In the genomic region with DNA sequence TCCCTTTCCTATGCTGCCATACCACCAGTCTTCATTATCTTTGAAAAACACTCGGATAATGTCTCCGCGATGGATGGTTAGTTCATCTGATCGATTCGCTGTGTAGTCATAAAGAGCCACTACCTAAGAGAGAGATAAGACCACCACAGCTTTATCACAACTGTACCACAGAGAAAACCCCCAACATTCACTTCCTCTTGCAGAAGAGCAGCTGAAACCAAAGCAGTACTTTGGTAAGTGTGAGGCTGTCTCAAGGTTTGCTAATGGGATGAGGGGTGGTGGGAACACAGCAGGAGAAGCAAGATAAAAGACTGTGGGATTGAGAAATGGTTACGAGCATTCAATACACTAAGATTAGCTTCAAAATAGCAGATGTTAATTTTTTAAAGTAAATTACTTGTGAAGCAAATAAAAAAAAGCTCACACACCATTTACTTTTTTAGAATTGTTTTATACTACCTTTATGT, we compare ENCODE assay signal across 1 cellular context.
TF ChIP-seq lines count a peak whose summit lies in the region.

No MANE protein-coding gene starts in this region.

TF ChIP-seq in K562, 482 proteins besides CTCF, POLR2A, EP300 and RAD21 (continued from another document and continues in another):
- TF ChIP-seq HMG20A (CRISPR knock-in tag; conservative IDR thresholded peaks at IDR 0.05), result 0 out of 2 replicates have a peak, but pooled peaks have one; percentile 57
- no peak for TF ChIP-seq HDGF (IDR thresholded peaks at IDR 0.05)
- peak in 1 of 2 experiments; percentile 68; a peak in 3 of 4 replicates for TF ChIP-seq FOXA3 (CRISPR knock-in tag; conservative IDR thresholded peaks at IDR 0.05 in 1 of 2, IDR thresholded peaks at IDR 0.05 in 1 of 2)
- TF ChIP-seq HNRNPK (IDR thresholded peaks at IDR 0.05; ENCODE audit: low read depth, low read length, poor library complexity, severe bottlenecking), result no peak
- peak; percentile 100 for TF ChIP-seq TCF3 (CRISPR knock-in tag; IDR thresholded peaks at IDR 0.05)
- peak; percentile 99 for TF ChIP-seq CCNT2 (IDR thresholded peaks at IDR 0.05; ENCODE audit: borderline replicate concordance, extremely low read depth, insufficient read length, low read depth, low read length)
- no peak for TF ChIP-seq SMAD2 (IDR thresholded peaks at IDR 0.05; ENCODE audit: low read depth, low read length)
- TF ChIP-seq, protein P1, sequence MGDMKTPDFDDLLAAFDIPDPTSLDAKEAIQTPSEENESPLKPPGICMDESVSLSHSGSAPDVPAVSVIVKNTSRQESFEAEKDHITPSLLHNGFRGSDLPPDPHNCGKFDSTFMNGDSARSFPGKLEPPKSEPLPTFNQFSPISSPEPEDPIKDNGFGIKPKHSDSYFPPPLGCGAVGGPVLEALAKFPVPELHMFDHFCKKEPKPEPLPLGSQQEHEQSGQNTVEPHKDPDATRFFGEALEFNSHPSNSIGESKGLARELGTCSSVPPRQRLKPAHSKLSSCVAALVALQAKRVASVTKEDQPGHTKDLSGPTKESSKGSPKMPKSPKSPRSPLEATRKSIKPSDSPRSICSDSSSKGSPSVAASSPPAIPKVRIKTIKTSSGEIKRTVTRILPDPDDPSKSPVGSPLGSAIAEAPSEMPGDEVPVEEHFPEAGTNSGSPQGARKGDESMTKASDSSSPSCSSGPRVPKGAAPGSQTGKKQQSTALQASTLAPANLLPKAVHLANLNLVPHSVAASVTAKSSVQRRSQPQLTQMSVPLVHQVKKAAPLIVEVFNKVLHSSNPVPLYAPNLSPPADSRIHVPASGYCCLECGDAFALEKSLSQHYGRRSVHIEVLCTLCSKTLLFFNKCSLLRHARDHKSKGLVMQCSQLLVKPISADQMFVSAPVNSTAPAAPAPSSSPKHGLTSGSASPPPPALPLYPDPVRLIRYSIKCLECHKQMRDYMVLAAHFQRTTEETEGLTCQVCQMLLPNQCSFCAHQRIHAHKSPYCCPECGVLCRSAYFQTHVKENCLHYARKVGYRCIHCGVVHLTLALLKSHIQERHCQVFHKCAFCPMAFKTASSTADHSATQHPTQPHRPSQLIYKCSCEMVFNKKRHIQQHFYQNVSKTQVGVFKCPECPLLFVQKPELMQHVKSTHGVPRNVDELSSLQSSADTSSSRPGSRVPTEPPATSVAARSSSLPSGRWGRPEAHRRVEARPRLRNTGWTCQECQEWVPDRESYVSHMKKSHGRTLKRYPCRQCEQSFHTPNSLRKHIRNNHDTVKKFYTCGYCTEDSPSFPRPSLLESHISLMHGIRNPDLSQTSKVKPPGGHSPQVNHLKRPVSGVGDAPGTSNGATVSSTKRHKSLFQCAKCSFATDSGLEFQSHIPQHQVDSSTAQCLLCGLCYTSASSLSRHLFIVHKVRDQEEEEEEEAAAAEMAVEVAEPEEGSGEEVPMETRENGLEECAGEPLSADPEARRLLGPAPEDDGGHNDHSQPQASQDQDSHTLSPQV (IDR thresholded peaks at IDR 0.05), result peak; percentile 74
- TF ChIP-seq TSC22D4 (tag; IDR thresholded peaks at IDR 0.05), result no peak
- TF ChIP-seq, protein P2, sequence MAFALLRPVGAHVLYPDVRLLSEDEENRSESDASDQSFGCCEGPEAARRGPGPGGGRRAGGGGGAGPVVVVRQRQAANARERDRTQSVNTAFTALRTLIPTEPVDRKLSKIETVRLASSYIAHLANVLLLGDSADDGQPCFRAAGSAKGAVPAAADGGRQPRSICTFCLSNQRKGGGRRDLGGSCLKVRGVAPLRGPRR (CRISPR knock-in tag; IDR thresholded peaks at IDR 0.05), result no peak
- peak; percentile 97 to 99; a peak in 3 of 4 replicates for TF ChIP-seq TBL1XR1 (IDR thresholded peaks at IDR 0.05; ENCODE audit: low read length in 2 of 2)
- TF ChIP-seq ATF4 (CRISPR knock-in tag; IDR thresholded peaks at IDR 0.05), result peak; percentile 86
- TF ChIP-seq HDAC2 (IDR thresholded peaks at IDR 0.05), result peak; percentile 100
- peak; percentile 24; the same call in 1 of the 2 replicates for TF ChIP-seq ZNF324 (CRISPR knock-in tag; IDR thresholded peaks at IDR 0.05)
- TF ChIP-seq MAX (CRISPR knock-in tag; IDR thresholded peaks at IDR 0.05), result no peak
- TF ChIP-seq PHF20 (IDR thresholded peaks at IDR 0.05; ENCODE audit: partially characterized antibody), result no peak
- TF ChIP-seq MED1 (CRISPR knock-in tag; IDR thresholded peaks at IDR 0.05; ENCODE audit: borderline replicate concordance), result no peak
- TF ChIP-seq ZNF23 (CRISPR knock-in tag; IDR thresholded peaks at IDR 0.05), result peak; percentile 43
- TF ChIP-seq ARID1B (IDR thresholded peaks at IDR 0.05), result peak; percentile 100
- no peak for TF ChIP-seq HCFC1 (IDR thresholded peaks at IDR 0.05; ENCODE audit: low read depth, low read length)
- no peak; the same call in 1 of the 2 replicates for TF ChIP-seq ARID2 (IDR thresholded peaks at IDR 0.05)
- peak; percentile 84 for TF ChIP-seq ZNF134 (CRISPR knock-in tag; conservative IDR thresholded peaks at IDR 0.05)
- peak; percentile 100 for TF ChIP-seq CBFA2T2 (conservative IDR thresholded peaks at IDR 0.05)
- TF ChIP-seq, protein P3, sequence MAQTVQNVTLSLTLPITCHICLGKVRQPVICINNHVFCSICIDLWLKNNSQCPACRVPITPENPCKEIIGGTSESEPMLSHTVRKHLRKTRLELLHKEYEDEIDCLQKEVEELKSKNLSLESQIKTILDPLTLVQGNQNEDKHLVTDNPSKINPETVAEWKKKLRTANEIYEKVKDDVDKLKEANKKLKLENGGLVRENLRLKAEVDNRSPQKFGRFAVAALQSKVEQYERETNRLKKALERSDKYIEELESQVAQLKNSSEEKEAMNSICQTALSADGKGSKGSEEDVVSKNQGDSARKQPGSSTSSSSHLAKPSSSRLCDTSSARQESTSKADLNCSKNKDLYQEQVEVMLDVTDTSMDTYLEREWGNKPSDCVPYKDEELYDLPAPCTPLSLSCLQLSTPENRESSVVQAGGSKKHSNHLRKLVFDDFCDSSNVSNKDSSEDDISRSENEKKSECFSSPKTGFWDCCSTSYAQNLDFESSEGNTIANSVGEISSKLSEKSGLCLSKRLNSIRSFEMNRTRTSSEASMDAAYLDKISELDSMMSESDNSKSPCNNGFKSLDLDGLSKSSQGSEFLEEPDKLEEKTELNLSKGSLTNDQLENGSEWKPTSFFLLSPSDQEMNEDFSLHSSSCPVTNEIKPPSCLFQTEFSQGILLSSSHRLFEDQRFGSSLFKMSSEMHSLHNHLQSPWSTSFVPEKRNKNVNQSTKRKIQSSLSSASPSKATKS (CRISPR knock-in tag; IDR thresholded peaks at IDR 0.05), result no peak
- peak; percentile 83; the same call in 1 of the 2 replicates for TF ChIP-seq JUN (IDR thresholded peaks at IDR 0.05; ENCODE audit: borderline replicate concordance, low read depth, low read length)
- TF ChIP-seq JUN (CRISPR knock-in tag; IDR thresholded peaks at IDR 0.05; ENCODE audit: borderline replicate concordance), result no peak
- peak; percentile 67 for TF ChIP-seq TAF1 (IDR thresholded peaks at IDR 0.05; ENCODE audit: control insufficient read depth, extremely low read depth, insufficient read depth, low read length, severe bottlenecking)
- TF ChIP-seq, protein P4, sequence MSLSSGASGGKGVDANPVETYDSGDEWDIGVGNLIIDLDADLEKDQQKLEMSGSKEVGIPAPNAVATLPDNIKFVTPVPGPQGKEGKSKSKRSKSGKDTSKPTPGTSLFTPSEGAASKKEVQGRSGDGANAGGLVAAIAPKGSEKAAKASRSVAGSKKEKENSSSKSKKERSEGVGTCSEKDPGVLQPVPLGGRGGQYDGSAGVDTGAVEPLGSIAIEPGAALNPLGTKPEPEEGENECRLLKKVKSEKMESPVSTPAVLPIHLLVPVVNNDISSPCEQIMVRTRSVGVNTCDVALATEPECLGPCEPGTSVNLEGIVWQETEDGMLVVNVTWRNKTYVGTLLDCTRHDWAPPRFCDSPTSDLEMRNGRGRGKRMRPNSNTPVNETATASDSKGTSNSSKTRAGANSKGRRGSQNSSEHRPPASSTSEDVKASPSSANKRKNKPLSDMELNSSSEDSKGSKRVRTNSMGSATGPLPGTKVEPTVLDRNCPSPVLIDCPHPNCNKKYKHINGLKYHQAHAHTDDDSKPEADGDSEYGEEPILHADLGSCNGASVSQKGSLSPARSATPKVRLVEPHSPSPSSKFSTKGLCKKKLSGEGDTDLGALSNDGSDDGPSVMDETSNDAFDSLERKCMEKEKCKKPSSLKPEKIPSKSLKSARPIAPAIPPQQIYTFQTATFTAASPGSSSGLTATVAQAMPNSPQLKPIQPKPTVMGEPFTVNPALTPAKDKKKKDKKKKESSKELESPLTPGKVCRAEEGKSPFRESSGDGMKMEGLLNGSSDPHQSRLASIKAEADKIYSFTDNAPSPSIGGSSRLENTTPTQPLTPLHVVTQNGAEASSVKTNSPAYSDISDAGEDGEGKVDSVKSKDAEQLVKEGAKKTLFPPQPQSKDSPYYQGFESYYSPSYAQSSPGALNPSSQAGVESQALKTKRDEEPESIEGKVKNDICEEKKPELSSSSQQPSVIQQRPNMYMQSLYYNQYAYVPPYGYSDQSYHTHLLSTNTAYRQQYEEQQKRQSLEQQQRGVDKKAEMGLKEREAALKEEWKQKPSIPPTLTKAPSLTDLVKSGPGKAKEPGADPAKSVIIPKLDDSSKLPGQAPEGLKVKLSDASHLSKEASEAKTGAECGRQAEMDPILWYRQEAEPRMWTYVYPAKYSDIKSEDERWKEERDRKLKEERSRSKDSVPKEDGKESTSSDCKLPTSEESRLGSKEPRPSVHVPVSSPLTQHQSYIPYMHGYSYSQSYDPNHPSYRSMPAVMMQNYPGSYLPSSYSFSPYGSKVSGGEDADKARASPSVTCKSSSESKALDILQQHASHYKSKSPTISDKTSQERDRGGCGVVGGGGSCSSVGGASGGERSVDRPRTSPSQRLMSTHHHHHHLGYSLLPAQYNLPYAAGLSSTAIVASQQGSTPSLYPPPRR (CRISPR knock-in tag; IDR thresholded peaks at IDR 0.05; ENCODE audit: borderline replicate concordance), result peak; percentile 96; the same call in 1 of the 2 replicates
- peak; percentile 90 for TF ChIP-seq TAF9B (IDR thresholded peaks at IDR 0.05; ENCODE audit: partially characterized antibody)
- TF ChIP-seq RFX1 (IDR thresholded peaks at IDR 0.05), result no peak
- TF ChIP-seq CHD1 (IDR thresholded peaks at IDR 0.05; ENCODE audit: low read length), result no peak
- TF ChIP-seq ETS2 (tag; IDR thresholded peaks at IDR 0.05; ENCODE audit: borderline replicate concordance, poor library complexity, severe bottlenecking), result no peak
- peak; percentile 95 for TF ChIP-seq MEF2D (tag; conservative IDR thresholded peaks at IDR 0.05; ENCODE audit: low read depth)
- no peak for TF ChIP-seq CSDE1 (IDR thresholded peaks at IDR 0.05)
- TF ChIP-seq, protein P5, sequence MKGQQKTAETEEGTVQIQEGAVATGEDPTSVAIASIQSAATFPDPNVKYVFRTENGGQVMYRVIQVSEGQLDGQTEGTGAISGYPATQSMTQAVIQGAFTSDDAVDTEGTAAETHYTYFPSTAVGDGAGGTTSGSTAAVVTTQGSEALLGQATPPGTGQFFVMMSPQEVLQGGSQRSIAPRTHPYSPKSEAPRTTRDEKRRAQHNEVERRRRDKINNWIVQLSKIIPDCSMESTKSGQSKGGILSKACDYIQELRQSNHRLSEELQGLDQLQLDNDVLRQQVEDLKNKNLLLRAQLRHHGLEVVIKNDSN (CRISPR knock-in tag; IDR thresholded peaks at IDR 0.05), result no peak
- no peak for TF ChIP-seq KLF10 (CRISPR knock-in tag; IDR thresholded peaks at IDR 0.05)
- peak; percentile 98 for TF ChIP-seq HEY1 (CRISPR knock-in tag; IDR thresholded peaks at IDR 0.05; ENCODE audit: borderline replicate concordance)
- no peak for TF ChIP-seq SMARCB1 (IDR thresholded peaks at IDR 0.05; ENCODE audit: insufficient read length, low read depth)
- no peak for TF ChIP-seq FOXJ2 (tag; IDR thresholded peaks at IDR 0.05)
- peak; percentile 100 for TF ChIP-seq CC2D1A (IDR thresholded peaks at IDR 0.05)
- TF ChIP-seq, protein P6, sequence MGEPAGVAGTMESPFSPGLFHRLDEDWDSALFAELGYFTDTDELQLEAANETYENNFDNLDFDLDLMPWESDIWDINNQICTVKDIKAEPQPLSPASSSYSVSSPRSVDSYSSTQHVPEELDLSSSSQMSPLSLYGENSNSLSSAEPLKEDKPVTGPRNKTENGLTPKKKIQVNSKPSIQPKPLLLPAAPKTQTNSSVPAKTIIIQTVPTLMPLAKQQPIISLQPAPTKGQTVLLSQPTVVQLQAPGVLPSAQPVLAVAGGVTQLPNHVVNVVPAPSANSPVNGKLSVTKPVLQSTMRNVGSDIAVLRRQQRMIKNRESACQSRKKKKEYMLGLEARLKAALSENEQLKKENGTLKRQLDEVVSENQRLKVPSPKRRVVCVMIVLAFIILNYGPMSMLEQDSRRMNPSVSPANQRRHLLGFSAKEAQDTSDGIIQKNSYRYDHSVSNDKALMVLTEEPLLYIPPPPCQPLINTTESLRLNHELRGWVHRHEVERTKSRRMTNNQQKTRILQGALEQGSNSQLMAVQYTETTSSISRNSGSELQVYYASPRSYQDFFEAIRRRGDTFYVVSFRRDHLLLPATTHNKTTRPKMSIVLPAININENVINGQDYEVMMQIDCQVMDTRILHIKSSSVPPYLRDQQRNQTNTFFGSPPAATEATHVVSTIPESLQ (CRISPR knock-in tag; IDR thresholded peaks at IDR 0.05), result peak; percentile 43; the same call in 1 of the 2 replicates
- TF ChIP-seq ZNF695 (CRISPR knock-in tag; IDR thresholded peaks at IDR 0.05), result no peak
- TF ChIP-seq ZNF830 (CRISPR knock-in tag; IDR thresholded peaks at IDR 0.05), result no peak
- TF ChIP-seq CEBPZ (IDR thresholded peaks at IDR 0.05; ENCODE audit: borderline replicate concordance, low read depth, low read length), result no peak
